ENCODE assay signal across 9 cellular contexts in genomic region chr9:97900738-97901565, GRCh38. TPM values are rescaled to one million over a fixed set of nuclear protein-coding genes. Genes with fewer than 3 reads are reported as not detected.
DNase-seq lines count a peak whose midpoint lies in the region; ATAC-seq, FAIRE-seq and TF ChIP-seq lines count a peak whose summit lies in the region.
"Had no signal": no experiment of that assay in that cellular context is flagged by ENCODE, and none has a peak within 500 bp of the region (broad histone marks: within the 10 kb centered on the region; RNA-seq: fewer than 3 reads in every experiment).

No MANE protein-coding gene starts in this region.

- no peak for FAIRE-seq in A549 (lab: Jason Lieb, UNC)

- TF ChIP-seq POLR2A in A549 (IDR thresholded peaks at IDR 0.05; ENCODE audit: low read length): no peak

- no peak for TF ChIP-seq EP300 in A549 (IDR thresholded peaks at IDR 0.05)

- intact Hi-C loops in tibial artery (cut with DNase I; ENCODE audit: low total_unique reads): no loop called here

- ATAC-seq in A549 (peak; percentile 77 to 86; a peak in 4 of 6 replicates), DND-41 (ENCODE audit: insufficient read depth, low read depth) (no peak), HG03439 (IDR thresholded peaks at IDR 0.05; ENCODE audit: unreplicated experiment) (no peak), HG02588 (IDR thresholded peaks at IDR 0.05; ENCODE audit: unreplicated experiment) (no peak)

- H3K9me3 ChIP-seq in A549: no peaks in the 10 kb centered on the region
- H3K9me3 ChIP-seq in DND-41 (ENCODE audit: insufficient read depth, low read length, severe bottlenecking): no peaks in the 10 kb centered on the region
- H3K9me3 ChIP-seq in tibial artery: no peaks in the 10 kb centered on the region

- H3K9ac ChIP-seq in DND-41 (ENCODE audit: low read depth, low read length): no peak overlapping the region

- 39% methylated on average over 5 of the region's 5 CpGs for whole genome bisulfite sequencing in A549 (ENCODE audit: missing lambda C conversion rate)

- H4K20me1 ChIP-seq in DND-41 (ENCODE audit: insufficient read depth, low read length): no peaks in the 10 kb centered on the region

- CTCF ChIA-PET in A549 (lab: Yijun Ruan, JAX): interaction anchor here (0.6 to 10.3 kb wide), 67 partner anchors 9 to 269 kb away, joined by 3 to 104 read pairs (median 5); partner anchors contain the start of genes ANP32B, TRMO and XPA

- DNase-seq in A549 (ENCODE audit: low read depth in 1 of 2, low spot score in 1 of 2): peak; percentile 59 to 74
- DNase-seq in DND-41: peak; percentile 19
- peak; percentile 43 for DNase-seq in NCI-H1105 treated with DMSO at 0.1 percent for 48 hours (lab: John Stamatoyannopoulos, UW)
- DNase-seq in hepatic stellate cell (ENCODE audit: low spot score): peak; percentile 54
- no peak for DNase-seq in tibial artery

- H3K79me2 ChIP-seq in DND-41 (ENCODE audit: insufficient read depth, low read length): peaks cover 3% of the 10 kb centered on the region

- H3K27me3 ChIP-seq in DND-41 (ENCODE audit: insufficient read depth, low read length, poor library complexity): no peaks in the 10 kb centered on the region
- no peaks in the 10 kb centered on the region for H3K27me3 ChIP-seq in tibial artery

- peak; percentile 88 to 89 for TF ChIP-seq RAD21 in A549 (conservative IDR thresholded peaks at IDR 0.05 in 1 of 2, IDR thresholded peaks at IDR 0.05 in 1 of 2)

- H3K36me3 ChIP-seq in DND-41 (ENCODE audit: insufficient read depth, low read length) (peaks cover 13% of the 10 kb centered on the region; the same call in 1 of the 2 replicates), tibial artery (peaks cover 0 to 27% (median 11%) of the 10 kb centered on the region in 3 donors)

- peak; percentile 89 for TF ChIP-seq CTCF in A549 (IDR thresholded peaks at IDR 0.05)
- peak; percentile 78 for TF ChIP-seq CTCF in DND-41 (IDR thresholded peaks at IDR 0.05; ENCODE audit: borderline replicate concordance, extremely low read depth, low read length, poor library complexity, severe bottlenecking)
- TF ChIP-seq CTCF in WI38 (IDR thresholded peaks at IDR 0.05; ENCODE audit: low read depth, low read length): peak; percentile 66
- TF ChIP-seq CTCF in tibial artery (IDR thresholded peaks at IDR 0.05): peak; percentile 62 to 65

- POLR2A ChIA-PET in A549 (lab: Yijun Ruan, JAX): interaction anchor here (0.9 kb wide), 1 partner anchor 204 kb away, joined by 3 read pairs; the partner anchor contains the start of gene XPA

- H3K4me1 ChIP-seq in A549: peaks cover 3% of the 10 kb centered on the region; the same call in 2 of the 3 replicates
- H3K4me1 ChIP-seq in DND-41 (ENCODE audit: insufficient read depth, low read length): peaks cover 19% of the 10 kb centered on the region
- no peaks in the 10 kb centered on the region for H3K4me1 ChIP-seq in tibial artery

- no peak overlapping the region for H3K4me3 ChIP-seq in A549
- H3K4me3 ChIP-seq in DND-41 (ENCODE audit: low read depth in 1 of 2, low read length in 2 of 2): no peak overlapping the region
- no peak overlapping the region for H3K4me3 ChIP-seq in WI38 (ENCODE audit: low read depth, low read length)
- no peak overlapping the region for H3K4me3 ChIP-seq in tibial artery

- no peak overlapping the region for H3K4me2 ChIP-seq in A549
- no peak overlapping the region for H3K4me2 ChIP-seq in DND-41 (ENCODE audit: insufficient read depth, low read length)

- peak overlapping the region in 1 of 2 experiments; percentile 46; a peak in 3 of 6 replicates for H3K27ac ChIP-seq in A549
- H3K27ac ChIP-seq in DND-41 (ENCODE audit: low read length): no peak overlapping the region
- H3K27ac ChIP-seq in tibial artery: no peak overlapping the region

- H2AFZ ChIP-seq in DND-41 (ENCODE audit: low read depth, low read length): no peak overlapping the region

TF ChIP-seq in A549, 52 proteins besides CTCF, POLR2A, EP300 and RAD21:
- TF ChIP-seq SMC3 (IDR thresholded peaks at IDR 0.05) (peak; percentile 86), BHLHE40 (IDR thresholded peaks at IDR 0.05; ENCODE audit: low read depth, low read length) (no peak)

RNA-seq across cellular contexts. Expression of gene TRMO, which starts 21.3 kb away (rescaled TPM):
- polyA plus RNA-seq in A549 (2011; rRNA removed) (18.8 and 19.4 TPM in 2 replicates), A549 (2017; fragmentation: RNase III; extraction: RNeasy Plus Mini Kit Qiagen cat#74134 plus additional on column Dnase treatment) (12.0 to 13.1 TPM (median 12.3 TPM) in 3 replicates)
- 11.3 and 12.2 TPM in 2 replicates for polyA plus RNA-seq in A549 (2012; cell fraction: cytosol; rRNA removed)
- polyA plus RNA-seq in A549 (2012; cell fraction: nucleus; rRNA removed): 8.0 and 15.0 TPM in 2 replicates
- 15.9 and 16.4 TPM in 2 replicates for polyA minus RNA-seq in A549 (2011; rRNA and poly(A)+ RNA removed)

RNA-seq across cellular contexts. Expression of gene HEMGN, which starts 37.0 kb away (rescaled TPM):
- polyA plus RNA-seq in A549 (2011; rRNA removed) (not detected in 2 replicates), A549 (2017; fragmentation: RNase III; extraction: RNeasy Plus Mini Kit Qiagen cat#74134 plus additional on column Dnase treatment) (not detected in 3 replicates)
- not detected in 2 replicates for polyA plus RNA-seq in A549 (2012; cell fraction: cytosol; rRNA removed)
- polyA plus RNA-seq in A549 (2012; cell fraction: nucleus; rRNA removed): not detected in 2 replicates
- not detected in 2 replicates for polyA minus RNA-seq in A549 (2011; rRNA and poly(A)+ RNA removed)
- polyA plus RNA-seq: esophagus had no signal

RNA-seq across cellular contexts. Expression of gene FOXE1, which starts 47.9 kb away (rescaled TPM):
- polyA plus RNA-seq in A549 (2011; rRNA removed) (4.3 and 5.5 TPM in 2 replicates), A549 (2017; fragmentation: RNase III; extraction: RNeasy Plus Mini Kit Qiagen cat#74134 plus additional on column Dnase treatment) (5.7 to 6.8 TPM (median 6.3 TPM) in 3 replicates)
- polyA plus RNA-seq in A549 (2012; cell fraction: cytosol; rRNA removed): 3.0 and 4.6 TPM in 2 replicates
- polyA plus RNA-seq in A549 (2012; cell fraction: nucleus; rRNA removed): 4.0 and 4.5 TPM in 2 replicates
- 3.5 and 4.0 TPM in 2 replicates for polyA minus RNA-seq in A549 (2011; rRNA and poly(A)+ RNA removed)

Comparison
In these comparisons a context has a peak if more than half of its experiments do, and no peak if none do; other contexts are left out.
1. ATAC-seq: peak in A549 (2 of 2); none in DND-41 (single experiment), HG03439 (single experiment) and HG02588 (single experiment).
2. DNase-seq: peak in A549 (2 of 2), DND-41 (single experiment), NCI-H1105 treated with DMSO at 0.1 percent for 48 hours (single experiment) and hepatic stellate cell (single experiment); none in tibial artery (0 of 2).
3. Peak in every context shown above with its lines, with median percentiles within 50 percentile points of each other: CTCF ChIP-seq.